Comparison of ENCODE assay signal across 19 cellular contexts in the genomic region with DNA sequence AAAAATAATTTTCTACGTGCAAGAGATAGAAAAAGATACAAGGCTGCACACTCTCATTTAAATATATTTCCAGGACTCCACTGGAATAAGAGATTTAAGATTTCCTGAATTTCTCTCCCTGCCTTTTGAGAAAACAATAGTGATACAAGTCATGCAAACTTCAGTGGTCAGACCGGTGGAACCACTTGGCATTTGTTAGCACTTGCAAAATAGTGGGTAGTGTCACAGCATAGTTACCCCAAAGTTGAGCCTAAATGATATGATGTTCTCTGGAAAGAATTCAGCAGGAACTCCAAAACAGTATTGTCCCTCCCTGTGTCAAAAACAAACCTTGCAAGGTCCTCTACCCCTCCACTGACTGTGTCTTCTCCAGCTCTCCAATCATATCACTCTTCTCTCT.
"Had no signal": no experiment of that assay in that cellular context is flagged by ENCODE, and none has a peak within 500 bp of the region (broad histone marks: within the 10 kb centered on the region; RNA-seq: fewer than 3 reads in every experiment).

No MANE protein-coding gene starts in this region.

- H3K9me3 Mint-ChIP-seq: activated naive CD8-positive, alpha-beta T cell treated with anti-CD3 and anti-CD28 coated beads, Interleukin-2, amount 50 U/mL, for 24 hours had no signal

- FAIRE-seq: colon, kidney, small intestine had no signal

- H3K4me1 ChIP-seq: ascending aorta, gastrocnemius medialis, heart right ventricle, left ventricle myocardium inferior, right atrium auricular region, tibial nerve had no signal

- H3K4me3 Mint-ChIP-seq: activated CD4-positive, alpha-beta T cell treated with anti-CD3 and anti-CD28 coated beads for 36 hours; activated CD8-positive, alpha-beta T cell treated with anti-CD3 and anti-CD28 coated beads, Interleukin-2, amount 10 ng/mL, durations not matched to agents 7 days and 5 days; activated naive CD8-positive, alpha-beta T cell treated with anti-CD3 and anti-CD28 coated beads, Interleukin-2, amount 50 U/mL, for 24 hours had no signal

- H3K4me1 Mint-ChIP-seq: activated CD4-positive, alpha-beta T cell treated with anti-CD3 and anti-CD28 coated beads for 36 hours; activated naive CD8-positive, alpha-beta T cell treated with anti-CD3 and anti-CD28 coated beads, Interleukin-2, amount 50 U/mL, for 24 hours had no signal

- H3K27me3 ChIP-seq: ascending aorta, cardiac muscle cell, gastrocnemius medialis, heart right ventricle, neutrophil, right atrium auricular region, tibial nerve had no signal

- H3K9me3 ChIP-seq: ascending aorta, gastrocnemius medialis, left ventricle myocardium inferior, neutrophil, right atrium auricular region, tibial nerve had no signal

- DNase-seq: activated CD4-positive, alpha-beta T cell treated with anti-CD3 and anti-CD28 coated beads for 36 hours; activated CD8-positive, alpha-beta memory T cell treated with anti-CD3 and anti-CD28 coated beads, Interleukin-2, amount 50 U/mL, for 48 hours; activated CD8-positive, alpha-beta T cell treated with anti-CD3 and anti-CD28 coated beads, Interleukin-2, amount 10 ng/mL, durations not matched to agents 7 days and 5 days; activated naive CD4-positive, alpha-beta T cell; activated naive CD8-positive, alpha-beta T cell treated with anti-CD3 and anti-CD28 coated beads, Interleukin-2, amount 50 U/mL, for 24 hours; gastrocnemius medialis; heart right ventricle; kidney; left ventricle myocardium inferior; midbrain; small intestine; T-helper 1 cell had no signal

- H3K27ac Mint-ChIP-seq: activated CD4-positive, alpha-beta T cell treated with anti-CD3 and anti-CD28 coated beads for 36 hours; activated CD8-positive, alpha-beta T cell treated with anti-CD3 and anti-CD28 coated beads, Interleukin-2, amount 10 ng/mL, durations not matched to agents 7 days and 5 days; activated naive CD8-positive, alpha-beta T cell treated with anti-CD3 and anti-CD28 coated beads, Interleukin-2, amount 50 U/mL, for 24 hours had no signal

- H3K27me3 Mint-ChIP-seq: activated CD4-positive, alpha-beta T cell treated with anti-CD3 and anti-CD28 coated beads for 36 hours; activated naive CD8-positive, alpha-beta T cell treated with anti-CD3 and anti-CD28 coated beads, Interleukin-2, amount 50 U/mL, for 24 hours had no signal

- H3K36me3 ChIP-seq: ascending aorta, cardiac muscle cell, gastrocnemius medialis, heart right ventricle, left ventricle myocardium inferior, neutrophil, right atrium auricular region had no signal

- H3K27ac ChIP-seq: ascending aorta, cardiac muscle cell, gastrocnemius medialis, heart right ventricle, left ventricle myocardium inferior, neutrophil, right atrium auricular region, tibial nerve, VCaP had no signal

- H3K4me3 ChIP-seq: ascending aorta, cardiac muscle cell, gastrocnemius medialis, heart right ventricle, left ventricle myocardium inferior, right atrium auricular region, tibial nerve had no signal

- ATAC-seq: activated CD4-positive, alpha-beta T cell treated with anti-CD3 and anti-CD28 coated beads for 36 hours; activated CD8-positive, alpha-beta T cell treated with anti-CD3 and anti-CD28 coated beads, Interleukin-2, amount 10 ng/mL, durations not matched to agents 7 days and 5 days; activated naive CD8-positive, alpha-beta T cell treated with anti-CD3 and anti-CD28 coated beads, Interleukin-2, amount 50 U/mL, for 24 hours; gastrocnemius medialis; heart right ventricle had no signal
